ENCODE assay signal across 15 cellular contexts in the genomic region with DNA sequence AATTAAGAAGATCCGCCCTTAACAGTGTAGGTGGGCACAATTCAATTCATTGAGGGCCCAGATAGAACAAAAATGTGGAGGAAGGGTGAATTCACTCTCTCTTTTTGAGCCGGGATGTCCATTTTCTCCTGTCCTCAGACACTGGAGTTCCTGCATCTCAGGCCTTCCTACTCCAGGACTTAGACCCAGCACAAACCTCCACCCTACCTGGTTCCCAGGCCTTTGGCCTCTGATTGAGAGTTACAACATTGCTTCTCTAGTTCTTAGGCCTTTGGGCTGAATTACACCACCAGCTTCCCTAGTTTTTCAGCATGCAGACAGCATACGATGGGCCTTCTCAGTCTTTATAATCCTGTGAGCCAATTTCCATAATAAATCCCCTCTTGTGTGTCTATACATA.
DNase-seq lines count a peak whose midpoint lies in the region; ATAC-seq and TF ChIP-seq lines count a peak whose summit lies in the region.
"Had no signal": no experiment of that assay in that cellular context is flagged by ENCODE, and none has a peak within 500 bp of the region (broad histone marks: within the 10 kb centered on the region; RNA-seq: fewer than 3 reads in every experiment).

No MANE protein-coding gene starts in this region.

- H4K20me1 ChIP-seq in IMR-90 (ENCODE audit: insufficient read depth, low read length), result no peaks in the 10 kb centered on the region
- H4K20me1 ChIP-seq: BLaER1 treated with 17β-estradiol and CSF1 and Interleukin-3, amounts not matched to agents 10 nM and 100 nM had no signal

- H2AK5ac ChIP-seq in IMR-90 (ENCODE audit: low read depth, low read length) (no peak overlapping the region), mesenchymal stem cell (ENCODE audit: low read length, severe bottlenecking) (peak overlapping the region; percentile 83)

- H3K14ac ChIP-seq in IMR-90 (replicated peaks; ENCODE audit: low read depth, low read length) (no peak overlapping the region), mesenchymal stem cell (ENCODE audit: low read length in 2 of 2) (no peak overlapping the region)

- no peak overlapping the region for H2AFZ ChIP-seq in IMR-90 (replicated peaks; ENCODE audit: low read length, poor library complexity)
- no peak overlapping the region for H2AFZ ChIP-seq in mesenchymal stem cell (ENCODE audit: low read depth, low read length)
- H2AFZ ChIP-seq: GM23248 had no signal

- H2BK15ac ChIP-seq in IMR-90 (ENCODE audit: low read depth, low read length) (0 out of 3 replicates have a peak overlapping the region, but pooled peaks have one; percentile 28), mesenchymal stem cell (ENCODE audit: low read depth, poor library complexity, severe bottlenecking) (no peak overlapping the region)

- CTCF ChIA-PET in IMR-90 (lab: Yijun Ruan, JAX), result no interaction called here

- no peak for ATAC-seq in IMR-90 (ENCODE audit: low read depth)
- peak; percentile 55 for ATAC-seq in left colon
- no peak for ATAC-seq in GM19324 (IDR thresholded peaks at IDR 0.05; ENCODE audit: low FRiP score, unreplicated experiment)
- ATAC-seq: K562 had no signal

- H3K79me1 ChIP-seq in IMR-90 (ENCODE audit: low read depth in 1 of 2, low read length in 2 of 2), result no peaks in the 10 kb centered on the region
- no peaks in the 10 kb centered on the region for H3K79me1 ChIP-seq in mesenchymal stem cell (replicated peaks; ENCODE audit: low read length, poor library complexity, severe bottlenecking)

- H3K4ac ChIP-seq in IMR-90 (ENCODE audit: low read depth, low read length) (no peak overlapping the region), mesenchymal stem cell (ENCODE audit: low read depth in 1 of 2, low read length in 2 of 2) (no peak overlapping the region)

- no peak overlapping the region for H3K23ac ChIP-seq in IMR-90 (ENCODE audit: low read depth, low read length)
- H3K23ac ChIP-seq in mesenchymal stem cell (ENCODE audit: low read length in 2 of 2), result no peak overlapping the region

- no peak overlapping the region for H2AK9ac ChIP-seq in IMR-90 (replicated peaks; ENCODE audit: low read depth, low read length, poor library complexity)

- H3K9me3 ChIP-seq in IMR-90 (ENCODE audit: control insufficient read depth, insufficient read depth, low read length) (no peaks in the 10 kb centered on the region), mesenchymal stem cell (ENCODE audit: control insufficient read depth, low read length) (no peaks in the 10 kb centered on the region)
- H3K9me3 ChIP-seq: BLaER1 treated with 17β-estradiol and CSF1 and Interleukin-3, amounts not matched to agents 10 nM and 100 nM had no signal

- no peak for DNase-seq in IMR-90
- no peak for DNase-seq in left colon
- no peak for DNase-seq in mesenchymal stem cell
- no peak for DNase-seq in NCI-H2107 treated with DMSO at 0.1 percent for 48 hours (lab: John Stamatoyannopoulos, UW; ENCODE audit: unreplicated experiment)
- DNase-seq in activated T-cell treated with anti-CD3 and anti-CD28 coated beads for 4 hours, result no peak
- DNase-seq in germinal center (ENCODE audit: low spot score), result no peak
- DNase-seq: ACHN; Calu3; CD4-positive, CD25-positive, alpha-beta regulatory T cell; DMS 273 treated with DMSO at 0.1 percent for 48 hours; GM23248; H9 had no signal

- H2BK120ac ChIP-seq in IMR-90 (ENCODE audit: low read depth, low read length) (peak overlapping the region; percentile 14; the same call in 1 of the 2 replicates), mesenchymal stem cell (ENCODE audit: low read depth, low read length) (no peak overlapping the region)

- H3K4me3 ChIP-seq in IMR-90 (ENCODE audit: insufficient read depth, low read depth, low read length) (no peak overlapping the region), mesenchymal stem cell (ENCODE audit: insufficient read depth in 1 of 2, low read depth in 1 of 2, low read length in 2 of 2) (no peak overlapping the region)
- H3K4me3 ChIP-seq: BLaER1 treated with 17β-estradiol and CSF1 and Interleukin-3, amounts not matched to agents 10 nM and 100 nM; GM23248; K562 had no signal

- H3K18ac ChIP-seq in IMR-90 (ENCODE audit: low read depth, low read length), result peak overlapping the region; percentile 54; the same call in 1 of the 2 replicates
- H3K18ac ChIP-seq in mesenchymal stem cell (ENCODE audit: low read depth in 1 of 2, low read length in 2 of 2), result no peak overlapping the region

- H3K9ac ChIP-seq in IMR-90 (ENCODE audit: low read depth, low read length) (no peak overlapping the region), mesenchymal stem cell (ENCODE audit: low read length) (no peak overlapping the region)
- H3K9ac ChIP-seq: BLaER1 treated with 17β-estradiol and CSF1 and Interleukin-3, amounts not matched to agents 10 nM and 100 nM; GM23248 had no signal

- peaks cover 9% of the 10 kb centered on the region for H3K4me1 ChIP-seq in IMR-90 (ENCODE audit: control insufficient read depth, insufficient read depth, low read length)
- no peaks in the 10 kb centered on the region for H3K4me1 ChIP-seq in mesenchymal stem cell (ENCODE audit: control insufficient read depth, insufficient read depth, low read depth, low read length)

- H4K5ac ChIP-seq in IMR-90 (ENCODE audit: low read depth, low read length), result 0 out of 2 replicates have a peak overlapping the region, but pooled peaks have one; percentile 42

- H2BK12ac ChIP-seq in mesenchymal stem cell (ENCODE audit: low read length in 2 of 2), result no peak overlapping the region

- in situ Hi-C loops in IMR-90 (cut with MboI; ENCODE audit: low sequenced_read_pairs), result no loop called here

- no peak for TF ChIP-seq POLR2A in IMR-90 (IDR thresholded peaks at IDR 0.05; ENCODE audit: low read depth, low read length)

- no peaks in the 10 kb centered on the region for H3K27me3 ChIP-seq in IMR-90 (ENCODE audit: control insufficient read depth, insufficient read depth, low read length)
- H3K27me3 ChIP-seq in mesenchymal stem cell (ENCODE audit: control insufficient read depth in 1 of 2, insufficient read depth in 1 of 2, low read length in 2 of 2), result no peaks in the 10 kb centered on the region
- H3K27me3 ChIP-seq: BLaER1 treated with 17β-estradiol and CSF1 and Interleukin-3, amounts not matched to agents 10 nM and 100 nM had no signal

- TF ChIP-seq CTCF in IMR-90 (conservative IDR thresholded peaks at IDR 0.05; ENCODE audit: low read depth, low read length), result no peak

- peak overlapping the region; percentile 26; the same call in 1 of the 2 replicates for H2BK20ac ChIP-seq in IMR-90 (ENCODE audit: low read depth, low read length)

- no peak for TF ChIP-seq RAD21 in IMR-90 (IDR thresholded peaks at IDR 0.05; ENCODE audit: low read length)

- H3K4me2 ChIP-seq in IMR-90 (ENCODE audit: low read depth, low read length) (no peak overlapping the region), mesenchymal stem cell (ENCODE audit: low read length, poor library complexity, severe bottlenecking) (no peak overlapping the region)
- H3K4me2 ChIP-seq: BLaER1 treated with 17β-estradiol and CSF1 and Interleukin-3, amounts not matched to agents 10 nM and 100 nM had no signal

- H3K9me1 ChIP-seq in IMR-90 (ENCODE audit: insufficient read depth, low read length), result peaks cover 4% of the 10 kb centered on the region; the same call in 1 of the 2 replicates

- H3K27ac ChIP-seq in IMR-90 (ENCODE audit: insufficient read depth, low read length) (no peak overlapping the region), mesenchymal stem cell (ENCODE audit: low read length, poor library complexity, severe bottlenecking) (no peak overlapping the region)
- H3K27ac ChIP-seq: BLaER1 treated with 17β-estradiol and CSF1 and Interleukin-3, amounts not matched to agents 10 nM and 100 nM; GM23248 had no signal

- no peak overlapping the region; the same call in 1 of the 2 replicates for H4K91ac ChIP-seq in IMR-90 (ENCODE audit: insufficient read depth, low read depth, low read length)
- H4K91ac ChIP-seq in mesenchymal stem cell (ENCODE audit: low read length), result no peak overlapping the region

- H3K36me3 ChIP-seq in IMR-90 (ENCODE audit: control insufficient read depth, insufficient read depth, low read length) (no peaks in the 10 kb centered on the region), mesenchymal stem cell (ENCODE audit: control insufficient read depth in 1 of 2, insufficient read depth in 2 of 2, low read depth in 1 of 2, low read length in 2 of 2) (no peaks in the 10 kb centered on the region)
- H3K36me3 ChIP-seq: BLaER1 treated with 17β-estradiol and CSF1 and Interleukin-3, amounts not matched to agents 10 nM and 100 nM had no signal

- BruUV-seq in IMR-90 (replicated peaks; lab: Mats Ljungman, UMichigan), result no TSS peak

- POLR2A ChIA-PET in IMR-90 (lab: Charles Lee; ENCODE audit: unreplicated experiment), result no interaction called here

- dilution Hi-C loops in IMR-90 (cut with HindIII; ENCODE audit: low sequenced_read_pairs, unreplicated experiment), result no loop called here

- intact Hi-C loops in IMR-90 (cut with micrococcal nuclease), result no loop called here
- intact Hi-C loops in left colon (cut with DNase I, micrococcal nuclease), result no loop called here

- H3K56ac ChIP-seq in IMR-90 (ENCODE audit: extremely low read depth, insufficient read depth, low read length), result no peak overlapping the region

- H2BK5ac ChIP-seq in IMR-90 (ENCODE audit: low read depth, low read length, poor library complexity, severe bottlenecking) (no peak overlapping the region), mesenchymal stem cell (ENCODE audit: low read depth, low read length, poor library complexity, severe bottlenecking) (no peak overlapping the region)

- H4K8ac ChIP-seq in IMR-90 (ENCODE audit: low read depth in 2 of 2, low read length in 2 of 2), result no peak overlapping the region
- H4K8ac ChIP-seq in mesenchymal stem cell (ENCODE audit: low read length), result no peak overlapping the region

- WGBS in IMR-90 (ENCODE audit: extremely low coverage in 2 of 2, insufficient read length in 1 of 2), 2 experiments, result no CpG with 5 or more reads among the region's 3 CpGs
- whole genome bisulfite sequencing in mesenchymal stem cell, result 98% methylated on average over 3 of the region's 3 CpGs

TF ChIP-seq in IMR-90, 13 proteins besides CTCF, POLR2A, EP300 and RAD21:
- TF ChIP-seq BHLHE40 (IDR thresholded peaks at IDR 0.05; ENCODE audit: low read depth, low read length) (no peak), RFX5 (IDR thresholded peaks at IDR 0.05; ENCODE audit: low read depth, low read length) (no peak), CEBPB (IDR thresholded peaks at IDR 0.05; ENCODE audit: low read depth, low read length) (no peak), SMC3 (IDR thresholded peaks at IDR 0.05; ENCODE audit: low read depth, low read length) (no peak), CHD1 (IDR thresholded peaks at IDR 0.05; ENCODE audit: low read depth, low read length) (no peak)
